12 cellular contexts compared by ENCODE assay signal in genomic region chr1:154145986-154146385, GRCh38. TPM values are rescaled to one million over a fixed set of nuclear protein-coding genes. Genes with fewer than 3 reads are reported as not detected.
DNase-seq lines count a peak whose midpoint lies in the region; ATAC-seq and TF ChIP-seq lines count a peak whose summit lies in the region.
"Had no signal": no experiment of that assay in that cellular context is flagged by ENCODE, and none has a peak within 500 bp of the region (broad histone marks: within the 10 kb centered on the region; RNA-seq: fewer than 3 reads in every experiment).

No MANE protein-coding gene starts in this region.

- H3K4me1 Mint-ChIP-seq in natural killer cell: no peaks in the 10 kb centered on the region
- H3K4me1 Mint-ChIP-seq in natural killer cell treated with Interleukin-12 subunit alpha and Interleukin-12 subunit beta and Interleukin-15 and Interleukin-18, amount 100 ng/mL, for 72 hours (ENCODE audit: low read depth in 2 of 2): peaks cover 0 to 4% of the 10 kb centered on the region in 2 donors

- H3K9me3 ChIP-seq in Panc1 (ENCODE audit: control insufficient read depth, insufficient read depth, low read depth, low read length) (no peaks in the 10 kb centered on the region), upper lobe of right lung (no peaks in the 10 kb centered on the region), esophagus muscularis mucosa (no peaks in the 10 kb centered on the region)

- DNase-seq in natural killer cell (no peak), Panc1 (ENCODE audit: low read depth, low spot score) (no peak), epithelial cell of esophagus (ENCODE audit: low read depth) (no peak), upper lobe of right lung (no peak), esophagus muscularis mucosa (ENCODE audit: extremely low spot score) (no peak), kidney glomerular epithelial cell (lab: John Stamatoyannopoulos, UW) (no peak)
- DNase-seq in natural killer cell treated with Interleukin-12 subunit alpha and Interleukin-12 subunit beta and Interleukin-15 and Interleukin-18, amount 100 ng/mL, for 72 hours (ENCODE audit: low spot score): no peak
- DNase-seq in activated CD4-positive, CD25-positive, alpha-beta regulatory T cell (lab: John Stamatoyannopoulos, UW): no peak
- DNase-seq: activated CD4-positive, alpha-beta memory T cell treated with anti-CD3 and anti-CD28 coated beads for 36 hours; GM23248; NCI-H146 had no signal

- H3K4me3 ChIP-seq in Panc1 (ENCODE audit: low read depth in 2 of 2, low read length in 2 of 2): no peak overlapping the region
- H3K4me3 ChIP-seq in epithelial cell of esophagus (ENCODE audit: low read length): no peak overlapping the region
- no peak overlapping the region for H3K4me3 ChIP-seq in upper lobe of right lung
- no peak overlapping the region for H3K4me3 ChIP-seq in esophagus muscularis mucosa
- H3K4me3 ChIP-seq: GM23248 had no signal

- TF ChIP-seq EP300 in esophagus muscularis mucosa (IDR thresholded peaks at IDR 0.05): no peak

- H3K4me3 Mint-ChIP-seq in natural killer cell: no peak overlapping the region
- no peak overlapping the region for H3K4me3 Mint-ChIP-seq in natural killer cell treated with Interleukin-12 subunit alpha and Interleukin-12 subunit beta and Interleukin-15 and Interleukin-18, amount 100 ng/mL, for 72 hours
- H3K4me3 Mint-ChIP-seq: activated CD4-positive, alpha-beta memory T cell treated with anti-CD3 and anti-CD28 coated beads for 36 hours; CD4-positive, CD25-positive, alpha-beta regulatory T cell had no signal

- CTCF ChIA-PET in Panc1 (lab: Charles Lee): interaction anchor here (0.7 kb wide), 1 partner anchor 31 kb away, joined by 3 read pairs; no protein-coding TSS in a partner anchor

- TF ChIP-seq POLR2A in esophagus muscularis mucosa (IDR thresholded peaks at IDR 0.05; ENCODE audit: low read depth): no peak

- H3K9me3 Mint-ChIP-seq in natural killer cell: no peaks in the 10 kb centered on the region
- H3K9me3 Mint-ChIP-seq in natural killer cell treated with Interleukin-12 subunit alpha and Interleukin-12 subunit beta and Interleukin-15 and Interleukin-18, amount 100 ng/mL, for 72 hours: no peaks in the 10 kb centered on the region
- H3K9me3 Mint-ChIP-seq: activated CD4-positive, alpha-beta memory T cell treated with anti-CD3 and anti-CD28 coated beads for 36 hours; CD4-positive, CD25-positive, alpha-beta regulatory T cell had no signal

- no peaks in the 10 kb centered on the region for H3K4me1 ChIP-seq in Panc1 (ENCODE audit: control insufficient read depth, insufficient read depth, low read length)
- peaks cover 5% of the 10 kb centered on the region for H3K4me1 ChIP-seq in upper lobe of right lung
- H3K4me1 ChIP-seq in esophagus muscularis mucosa: peaks cover 0 to 12% (median 6%) of the 10 kb centered on the region in 4 donors

- POLR2A ChIA-PET in Panc1 (lab: Charles Lee): no interaction called here

- ATAC-seq in natural killer cell: no peak
- ATAC-seq in natural killer cell treated with Interleukin-12 subunit alpha and Interleukin-12 subunit beta and Interleukin-15 and Interleukin-18, amount 100 ng/mL, for 72 hours: no peak
- no peak for ATAC-seq in Panc1
- ATAC-seq in upper lobe of right lung: no peak

- H3K27me3 Mint-ChIP-seq in natural killer cell (ENCODE audit: low read depth in 2 of 2): no peaks in the 10 kb centered on the region
- no peaks in the 10 kb centered on the region for H3K27me3 Mint-ChIP-seq in natural killer cell treated with Interleukin-12 subunit alpha and Interleukin-12 subunit beta and Interleukin-15 and Interleukin-18, amount 100 ng/mL, for 72 hours
- H3K27me3 Mint-ChIP-seq: activated CD4-positive, alpha-beta memory T cell treated with anti-CD3 and anti-CD28 coated beads for 36 hours; CD4-positive, CD25-positive, alpha-beta regulatory T cell had no signal

- no peaks in the 10 kb centered on the region for H3K36me3 Mint-ChIP-seq in natural killer cell
- no peaks in the 10 kb centered on the region for H3K36me3 Mint-ChIP-seq in natural killer cell treated with Interleukin-12 subunit alpha and Interleukin-12 subunit beta and Interleukin-15 and Interleukin-18, amount 100 ng/mL, for 72 hours
- H3K36me3 Mint-ChIP-seq: activated CD4-positive, alpha-beta memory T cell treated with anti-CD3 and anti-CD28 coated beads for 36 hours; CD4-positive, CD25-positive, alpha-beta regulatory T cell had no signal

- in situ Hi-C loops in Panc1 (cut with HindIII; ENCODE audit: low pct_unique_long_range_greater_than_20kb, low sequenced_read_pairs): no loop called here

- H3K27ac Mint-ChIP-seq in natural killer cell: no peak overlapping the region
- no peak overlapping the region for H3K27ac Mint-ChIP-seq in natural killer cell treated with Interleukin-12 subunit alpha and Interleukin-12 subunit beta and Interleukin-15 and Interleukin-18, amount 100 ng/mL, for 72 hours
- H3K27ac Mint-ChIP-seq: activated CD4-positive, alpha-beta memory T cell treated with anti-CD3 and anti-CD28 coated beads for 36 hours; CD4-positive, CD25-positive, alpha-beta regulatory T cell had no signal

- 54% methylated on average over 2 of the region's 2 CpGs for WGBS in esophagus muscularis mucosa

- no peak overlapping the region for H3K27ac ChIP-seq in Panc1 (ENCODE audit: low read length)
- H3K27ac ChIP-seq in upper lobe of right lung: no peak overlapping the region
- H3K27ac ChIP-seq in esophagus muscularis mucosa (replicated peaks in 1 of 4): no peak overlapping the region
- H3K27ac ChIP-seq: GM23248 had no signal

- no TSS peak for BruUV-seq in Panc1 (replicated peaks; lab: Mats Ljungman, UMichigan)

- H3K27me3 ChIP-seq in Panc1 (ENCODE audit: control insufficient read depth, insufficient read depth, low read length): no peaks in the 10 kb centered on the region
- no peaks in the 10 kb centered on the region for H3K27me3 ChIP-seq in upper lobe of right lung
- H3K27me3 ChIP-seq in esophagus muscularis mucosa: no peaks in the 10 kb centered on the region

- intact Hi-C loops in natural killer cell (cut with micrococcal nuclease): no loop called here
- intact Hi-C loops in Panc1 (cut with micrococcal nuclease; ENCODE audit: unreplicated experiment): no loop called here
- intact Hi-C loops in upper lobe of right lung (cut with DNase I): no loop called here
- intact Hi-C loops in esophagus muscularis mucosa (cut with DNase I): no loop called here

- TF ChIP-seq CTCF in natural killer cell (IDR thresholded peaks at IDR 0.05): peak; percentile 37
- peak; percentile 71; the same call in 1 of the 2 replicates for TF ChIP-seq CTCF in Panc1 (IDR thresholded peaks at IDR 0.05)
- TF ChIP-seq CTCF in epithelial cell of esophagus (IDR thresholded peaks at IDR 0.05; ENCODE audit: insufficient read depth, low read depth, low read length, missing control alignments): peak; percentile 27
- TF ChIP-seq CTCF in upper lobe of right lung (IDR thresholded peaks at IDR 0.05): peak; percentile 37
- TF ChIP-seq CTCF in esophagus muscularis mucosa (IDR thresholded peaks at IDR 0.05): peak in 1 of 3 experiments; percentile 32

- H3K36me3 ChIP-seq in Panc1 (ENCODE audit: control insufficient read depth, insufficient read depth, low read length) (no peaks in the 10 kb centered on the region), upper lobe of right lung (no peaks in the 10 kb centered on the region), esophagus muscularis mucosa (no peaks in the 10 kb centered on the region)

RNA-seq across cellular contexts. Expression of gene NUP210L, which starts 8.9 kb away (rescaled TPM):
- total RNA-seq in natural killer cell: under 1 TPM; 0.13 to 0.24 (median 0.18) TPM
- under 1 TPM in 1 of 2 donors, not detected in 1; 0.24 TPM for total RNA-seq in natural killer cell treated with Interleukin-12 subunit alpha and Interleukin-12 subunit beta and Interleukin-15 and Interleukin-18, amount 100 ng/mL, for 72 hours
- 0.05 TPM for total RNA-seq in Panc1 (2021; ENCODE audit: unreplicated experiment)
- not detected for polyA plus RNA-seq in Panc1 (2012; ENCODE audit: insufficient read length)
- 2.1 TPM for total RNA-seq in upper lobe of right lung
- not detected for total RNA-seq in esophagus muscularis mucosa
- polyA plus RNA-seq: GM23248 had no signal

RNA-seq across cellular contexts. Expression of gene TPM3, which starts 45.9 kb away (rescaled TPM):
- total RNA-seq in natural killer cell (100 to 1,000 TPM; 516 to 622 (median 551) TPM), Panc1 (2021; ENCODE audit: unreplicated experiment) (545 TPM), upper lobe of right lung (326 TPM), esophagus muscularis mucosa (100 to 1,000 TPM in 3 of 4 donors, 10 to 100 TPM in 1; 75.6 to 205 (median 131) TPM)
- total RNA-seq in natural killer cell treated with Interleukin-12 subunit alpha and Interleukin-12 subunit beta and Interleukin-15 and Interleukin-18, amount 100 ng/mL, for 72 hours: 100 to 1,000 TPM; 495 to 662 TPM
- 765 TPM for polyA plus RNA-seq in Panc1 (2012; ENCODE audit: insufficient read length)
